In genomic region chr14:51518280-51518679, GRCh38 we compare ENCODE assay signal across 19 cellular contexts.
"Had no signal": no experiment of that assay in that cellular context is flagged by ENCODE, and none has a peak within 500 bp of the region (broad histone marks: within the 10 kb centered on the region; RNA-seq: fewer than 3 reads in every experiment).

No MANE protein-coding gene starts in this region.

- H3K27ac Mint-ChIP-seq: IgD-negative memory B cell had no signal

- H3K27ac ChIP-seq: HL-60, KMS-11, SJSA1, SK-N-MC had no signal

- H3K36me3 Mint-ChIP-seq: IgD-negative memory B cell had no signal

- H3K4me1 Mint-ChIP-seq: IgD-negative memory B cell had no signal

- ATAC-seq: K562 had no signal

- DNase-seq: Kasumi-1, MM.1S, NCI-H1092 treated with DMSO at 0.1 percent for 48 hours, NCI-H1436, NCI-H187, NCI-H2029, NCI-H2081 treated with DMSO at 0.1 percent for 48 hours, NCI-H226, NCI-H510A, NCI-H524 treated with DMSO at 0.1 percent for 48 hours, NCI-H774, RPMI8226, SHP77 treated with DMSO at 0.1 percent for 48 hours had no signal

- H3K4me3 Mint-ChIP-seq: IgD-negative memory B cell had no signal
